In genomic region chr10:88129013-88129412, GRCh38 we compare ENCODE assay signal across 29 cellular contexts.
"Had no signal": no experiment of that assay in that cellular context is flagged by ENCODE, and none has a peak within 500 bp of the region (broad histone marks: within the 10 kb centered on the region; RNA-seq: fewer than 3 reads in every experiment).

No MANE protein-coding gene starts in this region.

- H3K36me3 Mint-ChIP-seq: activated naive CD4-positive, alpha-beta T cell treated with anti-CD3 and anti-CD28 coated beads, Interleukin-2, amount 50 U/mL, for 24 hours; natural killer cell treated with Interleukin-12 subunit alpha and Interleukin-12 subunit beta and Interleukin-15 and Interleukin-18, amount 100 ng/mL, for 72 hours; type B pancreatic cell had no signal

- FAIRE-seq: endometrium, TTC549 had no signal

- DNase-seq: activated CD4-positive, alpha-beta T cell treated with anti-CD3 and anti-CD28 coated beads, Interleukin-2, amount 50 U/mL, for 1 hour; activated CD4-positive, CD25-positive, alpha-beta regulatory T cell treated with anti-CD3 and anti-CD28 coated beads, Interleukin-2, amount 50 U/mL, for 72 hours; activated CD8-positive, alpha-beta T cell treated with anti-CD3 and anti-CD28 coated beads, Interleukin-2, amount 10 ng/mL, durations not matched to agents 7 days and 5 days; activated gamma-delta T cell treated with Interleukin-2 at 50 U/mL for 16 hours; activated T-cell treated with anti-CD3 and anti-CD28 coated beads, Interleukin-2, amount 50 U/mL, for 1 hour; anterior cingulate cortex; body of pancreas; effector CD4-positive, alpha-beta T cell; erythroblast; foreskin keratinocyte; glutamatergic neuron; left ventricle myocardium superior; midbrain; ovary; spleen; stimulated activated CD4-positive, alpha-beta T cell treated with anti-CD3 and anti-CD28 coated beads, Interleukin-4, amount 100 ng/mL, for 24 hours; stimulated activated naive CD4-positive, alpha-beta T cell treated with Interleukin-2 at 50 U/mL for 16 hours; WERI-Rb-1 had no signal

- H3K4me1 ChIP-seq: prostate gland, right atrium auricular region had no signal

- H3K27ac ChIP-seq: body of pancreas, foreskin keratinocyte, hepatocyte, neutrophil, ovary, prostate gland, right atrium auricular region, spleen, thoracic aorta, WERI-Rb-1 had no signal

- H3K27me3 ChIP-seq: body of pancreas, foreskin keratinocyte, hepatocyte, neutrophil, ovary, right atrium auricular region, spleen had no signal

- H3K9me3 ChIP-seq: body of pancreas, neutrophil, ovary, prostate gland, right atrium auricular region, spleen, thoracic aorta had no signal

- H3K27ac Mint-ChIP-seq: activated CD8-positive, alpha-beta T cell treated with anti-CD3 and anti-CD28 coated beads, Interleukin-2, amount 10 ng/mL, durations not matched to agents 7 days and 5 days; activated naive CD4-positive, alpha-beta T cell treated with anti-CD3 and anti-CD28 coated beads, Interleukin-2, amount 50 U/mL, for 24 hours; natural killer cell treated with Interleukin-12 subunit alpha and Interleukin-12 subunit beta and Interleukin-15 and Interleukin-18, amount 100 ng/mL, for 72 hours; T-helper 2 cell treated with Interferon-gamma antibody and Interleukin-4, amounts not matched to agents 5 μg/mL and 100 μg/mL, for 36 hours; type B pancreatic cell had no signal

- H3K27me3 Mint-ChIP-seq: activated naive CD4-positive, alpha-beta T cell treated with anti-CD3 and anti-CD28 coated beads, Interleukin-2, amount 50 U/mL, for 24 hours; type B pancreatic cell had no signal

- ATAC-seq: activated CD8-positive, alpha-beta T cell treated with anti-CD3 and anti-CD28 coated beads, Interleukin-2, amount 10 ng/mL, durations not matched to agents 7 days and 5 days; body of pancreas; foreskin keratinocyte; left ventricle myocardium superior; natural killer cell treated with Interleukin-12 subunit alpha and Interleukin-12 subunit beta and Interleukin-15 and Interleukin-18, amount 100 ng/mL, for 72 hours had no signal

- H3K36me3 ChIP-seq: neutrophil, ovary, prostate gland, right atrium auricular region, spleen, thoracic aorta, WERI-Rb-1 had no signal

- H3K9me3 Mint-ChIP-seq: activated naive CD4-positive, alpha-beta T cell treated with anti-CD3 and anti-CD28 coated beads, Interleukin-2, amount 50 U/mL, for 24 hours; T-helper 2 cell treated with Interferon-gamma antibody and Interleukin-4, amounts not matched to agents 5 μg/mL and 100 μg/mL, for 36 hours; type B pancreatic cell had no signal

- H3K4me3 Mint-ChIP-seq: activated CD8-positive, alpha-beta T cell treated with anti-CD3 and anti-CD28 coated beads, Interleukin-2, amount 10 ng/mL, durations not matched to agents 7 days and 5 days; activated naive CD4-positive, alpha-beta T cell treated with anti-CD3 and anti-CD28 coated beads, Interleukin-2, amount 50 U/mL, for 24 hours; natural killer cell treated with Interleukin-12 subunit alpha and Interleukin-12 subunit beta and Interleukin-15 and Interleukin-18, amount 100 ng/mL, for 72 hours; T-helper 2 cell treated with Interferon-gamma antibody and Interleukin-4, amounts not matched to agents 5 μg/mL and 100 μg/mL, for 36 hours; type B pancreatic cell had no signal

- H3K4me3 ChIP-seq: body of pancreas, hepatocyte, ovary, prostate gland, right atrium auricular region, spleen, thoracic aorta had no signal
